ENCODE assay signal across 18 cellular contexts in the genomic region with DNA sequence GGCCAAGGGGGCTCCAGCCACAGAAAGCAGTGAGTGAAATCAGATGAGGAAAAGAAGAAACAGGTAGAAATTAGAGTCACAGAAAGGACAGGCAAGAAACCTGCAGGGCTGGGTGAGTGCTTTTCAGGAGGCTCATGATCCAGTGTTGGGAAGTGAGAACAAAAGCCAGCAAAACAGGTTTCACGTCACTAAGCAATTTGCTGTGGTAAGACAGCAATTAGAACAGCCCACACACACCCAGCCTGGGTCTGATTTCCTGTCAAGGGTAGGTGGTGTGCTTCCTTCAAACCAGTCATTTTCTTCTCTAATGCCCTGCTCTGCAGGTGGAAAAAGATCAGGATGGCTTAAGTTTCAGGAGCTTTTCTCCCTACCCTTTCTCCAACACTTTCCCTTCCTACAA. TPM values are rescaled to one million over a fixed set of nuclear protein-coding genes. Genes with fewer than 3 reads are reported as not detected.
DNase-seq lines count a peak whose midpoint lies in the region; ATAC-seq and TF ChIP-seq lines count a peak whose summit lies in the region.
"Had no signal": no experiment of that assay in that cellular context is flagged by ENCODE, and none has a peak within 500 bp of the region (broad histone marks: within the 10 kb centered on the region; RNA-seq: fewer than 3 reads in every experiment).

No MANE protein-coding gene starts in this region.

- peak overlapping the region in 2 of 3 experiments; percentile 65 to 71; a peak in 4 of 7 replicates for H3K27ac Mint-ChIP-seq in H9
- H3K27ac Mint-ChIP-seq: activated CD4-positive, alpha-beta T cell treated with anti-CD3 and anti-CD28 coated beads, Interleukin-2, amount 10 ng/mL, durations not matched to agents 7 days and 5 days; IgD-negative memory B cell had no signal

- H3K9me3 ChIP-seq in H9 (ENCODE audit: control insufficient read depth, low read depth, low read length), result no peaks in the 10 kb centered on the region
- H3K9me3 ChIP-seq: ascending aorta, BE2C, ovary had no signal

- no peaks in the 10 kb centered on the region for H3K27me3 Mint-ChIP-seq in H9 (ENCODE audit: low read depth)

- H2BK20ac ChIP-seq in H9 (ENCODE audit: low read depth, low read length, poor library complexity, severe bottlenecking), result peak overlapping the region; percentile 60

- H3K56ac ChIP-seq in H9 (ENCODE audit: insufficient read length, low read depth, low read length) (no peak overlapping the region), mesendoderm (ENCODE audit: low read length) (no peak overlapping the region)

- peak; percentile 54 for ATAC-seq in left colon

- H4K91ac ChIP-seq in H9 (ENCODE audit: insufficient read length, low read depth, low read length), result no peak overlapping the region

- H3K4me2 ChIP-seq in H9 (ENCODE audit: insufficient read depth, insufficient read length, low read length), result no peak overlapping the region
- H3K4me2 ChIP-seq in mesendoderm (ENCODE audit: low read length), result no peak overlapping the region

- H3K18ac ChIP-seq in H9 (ENCODE audit: insufficient read length, low read depth, low read length) (no peak overlapping the region), mesendoderm (ENCODE audit: low read length) (no peak overlapping the region)

- no peak for TF ChIP-seq CTCF in H9 (conservative IDR thresholded peaks at IDR 0.05)

- H4K8ac ChIP-seq in H9 (replicated peaks; ENCODE audit: insufficient read length, low read depth, low read length) (no peak overlapping the region), mesendoderm (ENCODE audit: low read depth, low read length) (no peak overlapping the region)

- H2BK120ac ChIP-seq in H9 (ENCODE audit: low read depth, low read length, poor library complexity, severe bottlenecking), result no peak overlapping the region
- H2BK120ac ChIP-seq in mesendoderm (ENCODE audit: low read depth, low read length), result no peak overlapping the region

- H3K27me3 ChIP-seq in H9 (ENCODE audit: insufficient read depth, low read length) (no peaks in the 10 kb centered on the region), mesendoderm (ENCODE audit: insufficient read depth, low read length, poor library complexity) (no peaks in the 10 kb centered on the region)
- H3K27me3 ChIP-seq: ascending aorta, BE2C, ovary had no signal

- H2BK5ac ChIP-seq in H9 (ENCODE audit: insufficient read length, low read length) (no peak overlapping the region), mesendoderm (ENCODE audit: low read length) (no peak overlapping the region)

- H3K23me2 ChIP-seq in H9 (ENCODE audit: insufficient read length, low read depth, low read length, poor library complexity, severe bottlenecking), result no peaks in the 10 kb centered on the region

- no peak overlapping the region for H3K4ac ChIP-seq in H9 (ENCODE audit: low read depth, low read length)
- H3K4ac ChIP-seq in mesendoderm (ENCODE audit: low read depth, low read length), result no peak overlapping the region

- H2AFZ ChIP-seq in H9 (ENCODE audit: low read length), result no peak overlapping the region

- WGBS in H9 (ENCODE audit: extremely low coverage, insufficient read length, low lambda C conversion rate), result no CpG with 5 or more reads among the region's 1 CpG
- no CpG with 5 or more reads among the region's 1 CpG for WGBS in mesendoderm (ENCODE audit: extremely low coverage, insufficient coverage, low lambda C conversion rate)

- H3K79me2 ChIP-seq in H9 (ENCODE audit: insufficient read depth, low read length), result no peaks in the 10 kb centered on the region
- H3K79me2 ChIP-seq in mesendoderm (ENCODE audit: control insufficient read depth, insufficient read depth, low read length), result no peaks in the 10 kb centered on the region

- H3K4me1 ChIP-seq in H9 (ENCODE audit: insufficient read depth, low read length) (peaks cover 2% of the 10 kb centered on the region; the same call in 1 of the 2 replicates), mesendoderm (ENCODE audit: control insufficient read depth, low read depth, low read length) (no peaks in the 10 kb centered on the region)
- H3K4me1 ChIP-seq: ascending aorta, BE2C had no signal

- no peak overlapping the region for H3K4me3 ChIP-seq in mesendoderm (ENCODE audit: low read length)
- H3K4me3 ChIP-seq: ascending aorta, ovary, SK-N-MC had no signal

- H2BK12ac ChIP-seq in H9 (ENCODE audit: insufficient read length, low read depth, low read length), result no peak overlapping the region

- no peak overlapping the region for H3K14ac ChIP-seq in H9 (ENCODE audit: insufficient read depth, low read length)

- DNase-seq in DMS153 (lab: John Stamatoyannopoulos, UW) (peak; percentile 66), H9 (no peak), NOMO-1 treated with DMSO at 0.1 percent for 48 hours (lab: John Stamatoyannopoulos, UW; ENCODE audit: unreplicated experiment) (peak; percentile 23), left colon (no peak), 8988T (no peak), NCI-H2171 (lab: John Stamatoyannopoulos, UW) (no peak), mesendoderm (no peak)
- DNase-seq: activated CD4-positive, alpha-beta T cell treated with anti-CD3 and anti-CD28 coated beads, Interleukin-2, amount 10 ng/mL, durations not matched to agents 7 days and 5 days; activated naive CD4-positive, alpha-beta T cell treated with Interleukin-2 at 50 U/mL for 16 hours; BE2C; NCI-H226; ovary; T-helper 9 cell had no signal

- no peak overlapping the region for H3K4me3 Mint-ChIP-seq in H9
- H3K4me3 Mint-ChIP-seq: activated CD4-positive, alpha-beta T cell treated with anti-CD3 and anti-CD28 coated beads, Interleukin-2, amount 10 ng/mL, durations not matched to agents 7 days and 5 days; IgD-negative memory B cell had no signal

- H4K5ac ChIP-seq in H9 (ENCODE audit: insufficient read length, low read depth, low read length) (no peak overlapping the region), mesendoderm (ENCODE audit: low read length) (no peak overlapping the region)

- H3T11ph ChIP-seq in H9 (ENCODE audit: low read length), result no peak overlapping the region

- no peak overlapping the region for H3K23ac ChIP-seq in H9 (ENCODE audit: insufficient read length, low read depth, low read length)
- no peak overlapping the region for H3K23ac ChIP-seq in mesendoderm (ENCODE audit: low read length)

- H3K9me3 Mint-ChIP-seq in H9, result peaks cover 3 to 4% of the 10 kb centered on the region in 2 experiments; a peak in 2 of 5 replicates
- H3K9me3 Mint-ChIP-seq: activated CD4-positive, alpha-beta T cell treated with anti-CD3 and anti-CD28 coated beads, Interleukin-2, amount 10 ng/mL, durations not matched to agents 7 days and 5 days had no signal

- peaks cover 12 to 14% of the 10 kb centered on the region in 2 experiments for H3K4me1 Mint-ChIP-seq in H9
- H3K4me1 Mint-ChIP-seq: activated CD4-positive, alpha-beta T cell treated with anti-CD3 and anti-CD28 coated beads, Interleukin-2, amount 10 ng/mL, durations not matched to agents 7 days and 5 days; IgD-negative memory B cell had no signal

- H3K79me1 ChIP-seq in H9 (ENCODE audit: insufficient read depth, low read depth, low read length, poor library complexity, severe bottlenecking) (no peaks in the 10 kb centered on the region), mesendoderm (ENCODE audit: low read length) (no peaks in the 10 kb centered on the region)

- H4K20me1 ChIP-seq in H9 (ENCODE audit: control insufficient read depth, insufficient read depth, insufficient read length), result no peaks in the 10 kb centered on the region

- no peak overlapping the region for H2AK5ac ChIP-seq in H9 (ENCODE audit: insufficient read length, low read length)
- no peak overlapping the region for H2AK5ac ChIP-seq in mesendoderm (ENCODE audit: low read length)

- no peak overlapping the region for H3K9ac ChIP-seq in H9 (ENCODE audit: extremely low read depth, insufficient read length, low read length)
- H3K9ac ChIP-seq in mesendoderm (ENCODE audit: low read length), result no peak overlapping the region

- no peak overlapping the region for H2BK15ac ChIP-seq in H9 (ENCODE audit: low read depth, low read length)
- H2BK15ac ChIP-seq in mesendoderm (replicated peaks; ENCODE audit: low read depth), result no peak overlapping the region

- no peaks in the 10 kb centered on the region for H3K36me3 ChIP-seq in mesendoderm (ENCODE audit: control insufficient read depth, insufficient read depth, low read length)
- H3K36me3 ChIP-seq: ascending aorta, BE2C, ovary had no signal

- no peak overlapping the region for H3K27ac ChIP-seq in H9 (ENCODE audit: insufficient read length, low read depth, low read length)
- no peak overlapping the region for H3K27ac ChIP-seq in mesendoderm (ENCODE audit: low read depth, low read length)
- H3K27ac ChIP-seq: ascending aorta, ovary, SK-N-MC had no signal

- peaks cover 6 to 16% (median 9%) of the 10 kb centered on the region in 3 experiments for H3K36me3 Mint-ChIP-seq in H9 (ENCODE audit: insufficient read depth in 1 of 3, low read depth in 3 of 3)
- H3K36me3 Mint-ChIP-seq: IgD-negative memory B cell had no signal

- intact Hi-C loops in left colon (cut with DNase I, micrococcal nuclease), result no loop called here

RNA-seq across cellular contexts. Expression of a gene that starts 52.9 kb away (rescaled TPM):
- total RNA-seq in H9 (2021) (1.4 and 1.6 TPM in 2 replicates), left colon (10 to 100 TPM; 47.4 to 75.2 TPM)
- polyA plus RNA-seq in mesendoderm (2013, experiment 1 of 2), result 0.27 TPM
- 0.31 TPM for polyA plus RNA-seq in mesendoderm (2013, experiment 2 of 2)
- total RNA-seq: ascending aorta, OCI-LY7, temporal lobe had no signal
- polyA plus RNA-seq: IgD-negative memory B cell, ovary had no signal

Comparison
In these comparisons a context has a peak if more than half of its experiments do, and no peak if none do; other contexts are left out.
1. DNase-seq: peak in DMS153 (single experiment) and NOMO-1 treated with DMSO at 0.1 percent for 48 hours (single experiment); none in H9 (single experiment), left colon (0 of 2), 8988T (single experiment), NCI-H2171 (single experiment) and mesendoderm (single experiment).
2. RNA of a gene that starts 52.9 kb away (total RNA-seq): 47.4 to 75.2 TPM in left colon; 1.4 to 1.6 TPM in H9; every median in the first group is over 10 times any median in the second.